10 cellular contexts compared by ENCODE assay signal in genomic region chr12:14614704-14615121, GRCh38. TPM values are rescaled to one million over a fixed set of nuclear protein-coding genes. Genes with fewer than 3 reads are reported as not detected.
DNase-seq lines count a peak whose midpoint lies in the region; ATAC-seq lines count a peak whose summit lies in the region.
"Had no signal": no experiment of that assay in that cellular context is flagged by ENCODE, and none has a peak within 500 bp of the region (broad histone marks: within the 10 kb centered on the region; RNA-seq: fewer than 3 reads in every experiment).

No MANE protein-coding gene starts in this region.

- peaks cover 0 to 3% (median 0%) of the 10 kb centered on the region in 5 donors for H3K36me3 Mint-ChIP-seq in naive thymus-derived CD4-positive, alpha-beta T cell

- CTCF ChIA-PET in naive thymus-derived CD4-positive, alpha-beta T cell (lab: Charles Lee): no interaction called here

- peak; percentile 100 for DNase-seq in MV-4-11 (lab: John Stamatoyannopoulos, UW)
- no peak for DNase-seq in naive thymus-derived CD4-positive, alpha-beta T cell
- no peak for DNase-seq in NCI-H526 (lab: John Stamatoyannopoulos, UW)
- DNase-seq in glomerular visceral epithelial cell (ENCODE audit: extremely low spot score): no peak
- no peak for DNase-seq in NCI-H1048 (lab: John Stamatoyannopoulos, UW)
- DNase-seq in SK-N-DZ (ENCODE audit: low spot score): no peak
- DNase-seq: NCI-H1092 treated with DMSO at 0.1 percent for 48 hours had no signal

- ATAC-seq in GM18870 (IDR thresholded peaks at IDR 0.05; ENCODE audit: unreplicated experiment): peak; percentile 62
- peak; percentile 47 for ATAC-seq in HG02798 (IDR thresholded peaks at IDR 0.05; ENCODE audit: poor library complexity, unreplicated experiment)
- peak; percentile 46 for ATAC-seq in naive thymus-derived CD4-positive, alpha-beta T cell

- no peaks in the 10 kb centered on the region for H3K27me3 ChIP-seq in naive thymus-derived CD4-positive, alpha-beta T cell (ENCODE audit: control insufficient read depth in 2 of 2, insufficient read depth in 2 of 2, low read length in 2 of 2)
- H3K27me3 ChIP-seq: ascending aorta had no signal

- peaks cover 4 to 40% (median 29%) of the 10 kb centered on the region in 5 donors for H3K27me3 Mint-ChIP-seq in naive thymus-derived CD4-positive, alpha-beta T cell

- H3K4me1 ChIP-seq in naive thymus-derived CD4-positive, alpha-beta T cell (ENCODE audit: control insufficient read depth in 2 of 2, insufficient read depth in 2 of 2, low read length in 2 of 2): no peaks in the 10 kb centered on the region

- no peak overlapping the region for H3K27ac Mint-ChIP-seq in naive thymus-derived CD4-positive, alpha-beta T cell

- H3K36me3 ChIP-seq in naive thymus-derived CD4-positive, alpha-beta T cell (ENCODE audit: control insufficient read depth in 2 of 3, insufficient read depth in 3 of 3, low read length in 3 of 3): no peaks in the 10 kb centered on the region
- H3K36me3 ChIP-seq: ascending aorta had no signal

- H3K4me1 Mint-ChIP-seq in naive thymus-derived CD4-positive, alpha-beta T cell: peaks cover 0 to 3% (median 0%) of the 10 kb centered on the region in 7 donors

- H3K4me3 Mint-ChIP-seq in naive thymus-derived CD4-positive, alpha-beta T cell: no peak overlapping the region

- peaks cover 0 to 29% (median 14%) of the 10 kb centered on the region in 11 donors for H3K9me3 Mint-ChIP-seq in naive thymus-derived CD4-positive, alpha-beta T cell

- H3K27ac ChIP-seq in naive thymus-derived CD4-positive, alpha-beta T cell (ENCODE audit: low read depth, low read length): no peak overlapping the region
- H3K27ac ChIP-seq: ascending aorta had no signal

- H3K4me3 ChIP-seq in naive thymus-derived CD4-positive, alpha-beta T cell (ENCODE audit: low read length): no peak overlapping the region
- H3K4me3 ChIP-seq: ascending aorta had no signal

- peaks cover 0 to 7% (median 4%) of the 10 kb centered on the region in 3 experiments for H3K9me3 ChIP-seq in naive thymus-derived CD4-positive, alpha-beta T cell (ENCODE audit: control insufficient read depth in 2 of 3, low read length in 3 of 3)
- H3K9me3 ChIP-seq: ascending aorta had no signal

- intact Hi-C loops in naive thymus-derived CD4-positive, alpha-beta T cell (cut with micrococcal nuclease): loop anchor here in 1 of 2 donors (10.0 kb wide), 1 partner anchor 50 kb away; no protein-coding TSS in a partner anchor

- POLR2A ChIA-PET in naive thymus-derived CD4-positive, alpha-beta T cell (lab: Charles Lee): no interaction called here

RNA-seq across cellular contexts. Expression of gene PLBD1, which starts 47.0 kb away (rescaled TPM):
- 10 to 100 TPM in 1 of 5 experiments, 1 to 10 TPM in 1, under 1 TPM in 2, not detected in 1; 0.30 to 74.1 (median 4.6) TPM for total RNA-seq in naive thymus-derived CD4-positive, alpha-beta T cell
- polyA plus RNA-seq in naive thymus-derived CD4-positive, alpha-beta T cell: under 1 TPM; 0.44 to 0.69 TPM
- not detected in 2 replicates for polyA plus RNA-seq in SK-N-DZ (2014; cell fraction: cytosol; rRNA removed)
- not detected in 2 replicates for polyA plus RNA-seq in SK-N-DZ (2014; cell fraction: nucleus; rRNA removed)
